29 cellular contexts compared by ENCODE assay signal in the genomic region with DNA sequence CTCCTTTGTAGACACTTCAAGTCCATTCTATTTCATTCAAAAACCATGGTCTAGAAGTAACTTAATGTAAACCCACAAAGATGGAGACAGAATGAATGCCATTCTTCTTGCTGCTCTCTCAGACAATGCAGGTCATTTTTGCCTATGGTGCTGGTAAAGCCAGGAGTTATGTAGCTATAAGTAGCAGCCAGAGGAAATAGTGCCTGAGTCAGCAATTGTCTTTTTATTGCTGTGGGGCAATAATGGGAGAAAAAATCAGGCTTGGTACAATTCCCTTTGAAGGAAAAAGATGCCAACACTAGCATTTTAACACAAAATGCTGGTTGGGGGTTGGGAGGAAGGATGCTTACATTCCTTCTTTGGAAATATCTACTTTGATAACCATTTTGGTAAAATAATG. TPM values are rescaled to one million over a fixed set of nuclear protein-coding genes. Genes with fewer than 3 reads are reported as not detected.
"Had no signal": no experiment of that assay in that cellular context is flagged by ENCODE, and none has a peak within 500 bp of the region (broad histone marks: within the 10 kb centered on the region; RNA-seq: fewer than 3 reads in every experiment).

No MANE protein-coding gene starts in this region.

- H3K27me3 Mint-ChIP-seq: naive B cell; natural killer cell treated with Interleukin-12 subunit alpha and Interleukin-12 subunit beta and Interleukin-15 and Interleukin-18, amount 100 ng/mL, for 72 hours; type B pancreatic cell had no signal

- H3K4me1 ChIP-seq: lower lobe of right lung, psoas muscle, spleen, testis, tibial artery had no signal

- H3K27ac ChIP-seq: coronary artery, lower lobe of right lung, psoas muscle, skin epidermis, spleen, testis, tibial artery had no signal

- H3K36me3 ChIP-seq: lower lobe of right lung, spleen, tibial artery had no signal

- H3K4me3 ChIP-seq: coronary artery, lower lobe of right lung, mucosa of descending colon, psoas muscle, skin epidermis, spleen, testis, tibial artery had no signal

- H3K27me3 ChIP-seq: spleen, testis, tibial artery had no signal

- H3K4me1 Mint-ChIP-seq: memory B cell; naive B cell; stimulated activated memory B cell treated with anti-CD40 and anti-IgM and Interleukin-4, amounts not matched to agents 10 μg/mL and 1 μg/mL and 100 μg/mL, for 72 hours had no signal

- H3K36me3 Mint-ChIP-seq: memory B cell; mesothelial cell of epicardium; naive B cell; natural killer cell treated with Interleukin-12 subunit alpha and Interleukin-12 subunit beta and Interleukin-15 and Interleukin-18, amount 100 ng/mL, for 72 hours; stimulated activated memory B cell treated with anti-CD40 and anti-IgM and Interleukin-4, amounts not matched to agents 10 μg/mL and 1 μg/mL and 100 μg/mL, for 72 hours; type B pancreatic cell had no signal

- H3K27ac Mint-ChIP-seq: effector memory CD8-positive, alpha-beta T cell; memory B cell; mesothelial cell of epicardium; naive B cell; natural killer cell treated with Interleukin-12 subunit alpha and Interleukin-12 subunit beta and Interleukin-15 and Interleukin-18, amount 100 ng/mL, for 72 hours; stimulated activated memory B cell treated with anti-CD40 and anti-IgM and Interleukin-4, amounts not matched to agents 10 μg/mL and 1 μg/mL and 100 μg/mL, for 72 hours; type B pancreatic cell had no signal

- H3K9me3 Mint-ChIP-seq: effector memory CD8-positive, alpha-beta T cell; memory B cell; mesothelial cell of epicardium; naive B cell; natural killer cell treated with Interleukin-12 subunit alpha and Interleukin-12 subunit beta and Interleukin-15 and Interleukin-18, amount 100 ng/mL, for 72 hours; stimulated activated memory B cell treated with anti-CD40 and anti-IgM and Interleukin-4, amounts not matched to agents 10 μg/mL and 1 μg/mL and 100 μg/mL, for 72 hours; type B pancreatic cell had no signal

- DNase-seq: effector memory CD8-positive, alpha-beta T cell; foreskin melanocyte; left ventricle myocardium superior; lower lobe of right lung; mucosa of descending colon; naive B cell; nucleus accumbens; psoas muscle; right cardiac atrium; spleen; stimulated activated CD4-positive, alpha-beta T cell treated with anti-CD3 and anti-CD28 coated beads, Interleukin-4, amount 100 ng/mL, for 4 hours; stimulated activated naive CD8-positive, alpha-beta T cell treated with anti-CD3 and anti-CD28 coated beads, Interleukin-15, Interleukin-2, amounts not matched to agents 100 U/mL and 50 U/mL, for 24 hours; substantia nigra; testis; tibial artery had no signal

- H3K9me3 ChIP-seq: lower lobe of right lung, mucosa of descending colon, psoas muscle, spleen, testis, tibial artery had no signal

- H3K4me3 Mint-ChIP-seq: effector memory CD8-positive, alpha-beta T cell; memory B cell; mesothelial cell of epicardium; naive B cell; natural killer cell treated with Interleukin-12 subunit alpha and Interleukin-12 subunit beta and Interleukin-15 and Interleukin-18, amount 100 ng/mL, for 72 hours; neural crest cell; stimulated activated memory B cell treated with anti-CD40 and anti-IgM and Interleukin-4, amounts not matched to agents 10 μg/mL and 1 μg/mL and 100 μg/mL, for 72 hours; type B pancreatic cell had no signal

- FAIRE-seq: endometrium, keratinocyte had no signal

RNA-seq across cellular contexts. Expression of gene SCN1A, which starts 43.5 kb away (rescaled TPM):
- total RNA-seq: natural killer cell treated with Interleukin-12 subunit alpha and Interleukin-12 subunit beta and Interleukin-15 and Interleukin-18, amount 100 ng/mL, for 72 hours; osteocyte; psoas muscle; renal cortical epithelial cell; spleen had no signal
- polyA plus RNA-seq: esophagus, keratinocyte, urinary bladder had no signal
